1 cellular context compared by ENCODE assay signal in the genomic region with DNA sequence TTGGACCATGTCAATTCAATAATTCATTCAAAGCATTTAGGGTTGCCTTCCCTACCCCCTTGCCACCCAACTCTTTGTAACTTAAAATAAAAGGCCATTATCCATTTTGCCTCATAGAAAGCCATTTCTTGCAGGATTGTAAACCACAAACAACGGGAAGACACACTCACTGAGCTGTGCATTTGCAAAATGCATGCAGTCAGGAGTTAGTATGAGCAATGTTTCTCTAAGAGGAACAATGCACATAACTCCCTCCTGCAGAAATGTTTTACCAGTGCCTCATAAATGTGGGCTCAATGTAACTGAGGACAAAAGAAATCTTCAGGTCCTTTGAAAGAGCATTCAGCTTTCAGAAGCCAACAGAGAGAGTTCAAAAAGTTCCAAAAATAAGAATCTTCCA.
TF ChIP-seq lines count a peak whose summit lies in the region.

No MANE protein-coding gene starts in this region.

TF ChIP-seq in IMR-90, 13 proteins besides CTCF, POLR2A, EP300 and RAD21 (continued from another document):
- TF ChIP-seq, protein P1, sequence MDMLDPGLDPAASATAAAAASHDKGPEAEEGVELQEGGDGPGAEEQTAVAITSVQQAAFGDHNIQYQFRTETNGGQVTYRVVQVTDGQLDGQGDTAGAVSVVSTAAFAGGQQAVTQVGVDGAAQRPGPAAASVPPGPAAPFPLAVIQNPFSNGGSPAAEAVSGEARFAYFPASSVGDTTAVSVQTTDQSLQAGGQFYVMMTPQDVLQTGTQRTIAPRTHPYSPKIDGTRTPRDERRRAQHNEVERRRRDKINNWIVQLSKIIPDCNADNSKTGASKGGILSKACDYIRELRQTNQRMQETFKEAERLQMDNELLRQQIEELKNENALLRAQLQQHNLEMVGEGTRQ (IDR thresholded peaks at IDR 0.05; ENCODE audit: low read depth, low read length), result no peak
- TF ChIP-seq BHLHE40 (IDR thresholded peaks at IDR 0.05; ENCODE audit: low read depth, low read length), result no peak
- TF ChIP-seq RCOR1 (IDR thresholded peaks at IDR 0.05; ENCODE audit: insufficient replicate concordance, low read length), result no peak
- TF ChIP-seq, protein P2, sequence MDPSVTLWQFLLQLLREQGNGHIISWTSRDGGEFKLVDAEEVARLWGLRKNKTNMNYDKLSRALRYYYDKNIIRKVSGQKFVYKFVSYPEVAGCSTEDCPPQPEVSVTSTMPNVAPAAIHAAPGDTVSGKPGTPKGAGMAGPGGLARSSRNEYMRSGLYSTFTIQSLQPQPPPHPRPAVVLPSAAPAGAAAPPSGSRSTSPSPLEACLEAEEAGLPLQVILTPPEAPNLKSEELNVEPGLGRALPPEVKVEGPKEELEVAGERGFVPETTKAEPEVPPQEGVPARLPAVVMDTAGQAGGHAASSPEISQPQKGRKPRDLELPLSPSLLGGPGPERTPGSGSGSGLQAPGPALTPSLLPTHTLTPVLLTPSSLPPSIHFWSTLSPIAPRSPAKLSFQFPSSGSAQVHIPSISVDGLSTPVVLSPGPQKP (IDR thresholded peaks at IDR 0.05; ENCODE audit: borderline replicate concordance, low read depth, low read length), result no peak
- TF ChIP-seq RFX5 (IDR thresholded peaks at IDR 0.05; ENCODE audit: low read depth, low read length), result no peak
- TF ChIP-seq MXI1 (IDR thresholded peaks at IDR 0.05; ENCODE audit: borderline replicate concordance, low read depth, low read length), result no peak
- no peak for TF ChIP-seq NFE2L2 (IDR thresholded peaks at IDR 0.05; ENCODE audit: low read depth, low read length)
- TF ChIP-seq CEBPB (IDR thresholded peaks at IDR 0.05; ENCODE audit: low read depth, low read length), result no peak
- TF ChIP-seq FOS (IDR thresholded peaks at IDR 0.05; ENCODE audit: low read depth, low read length), result no peak
